8 cellular contexts compared by ENCODE assay signal in the genomic region with DNA sequence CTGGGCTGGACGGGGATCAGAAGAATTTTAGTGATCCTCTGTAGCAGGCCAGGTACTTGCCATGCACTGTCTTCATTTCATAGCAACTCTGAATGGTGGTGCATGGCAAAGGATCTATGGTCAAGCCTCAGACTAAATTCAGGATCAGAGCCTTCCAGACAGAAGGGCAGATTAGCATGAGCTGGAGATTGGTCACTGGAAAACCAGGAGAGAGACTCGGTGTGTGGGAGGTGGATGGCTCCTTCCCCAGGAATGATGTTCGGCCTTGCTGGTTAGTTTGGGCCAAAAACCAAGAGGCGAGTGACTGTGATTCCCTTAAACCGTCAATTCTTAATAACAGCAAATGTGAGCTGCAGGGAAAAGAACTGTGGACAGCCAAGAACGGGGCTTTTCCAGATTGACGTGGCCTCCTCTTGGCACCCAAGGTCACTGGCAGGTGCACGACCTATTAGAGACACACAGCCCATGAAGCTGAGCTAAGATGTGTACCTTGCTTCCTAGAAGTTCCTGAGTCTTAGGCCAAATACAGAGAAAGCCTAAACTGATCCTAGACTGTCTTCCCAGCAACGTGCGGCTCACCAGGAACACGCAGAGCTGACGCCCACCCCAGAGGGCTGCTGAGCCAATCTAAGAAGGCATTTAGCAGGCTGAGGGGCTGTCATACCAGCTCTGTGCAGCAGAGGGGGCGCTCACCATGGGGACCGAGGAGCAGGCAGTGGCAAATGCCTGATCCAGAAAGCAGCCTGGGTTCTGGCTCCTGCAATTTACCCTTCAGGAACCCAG. TPM values are rescaled to one million over a fixed set of nuclear protein-coding genes. Genes with fewer than 3 reads are reported as not detected.
DNase-seq lines count a peak whose midpoint lies in the region; ATAC-seq and TF ChIP-seq lines count a peak whose summit lies in the region.

No MANE protein-coding gene starts in this region.

- TF ChIP-seq CTCF in BJ (IDR thresholded peaks at IDR 0.05; ENCODE audit: insufficient read depth, low read depth, low read length) = peak; percentile 94
- TF ChIP-seq CTCF in H9 (conservative IDR thresholded peaks at IDR 0.05) = peak; percentile 87
- TF ChIP-seq CTCF in PC-9 (conservative IDR thresholded peaks at IDR 0.05) = peak; percentile 89
- TF ChIP-seq CTCF in stomach (IDR thresholded peaks at IDR 0.05) = peak in 5 of 7 experiments; percentile 83 to 96 (median 86)

- TF ChIP-seq POLR2A in stomach (IDR thresholded peaks at IDR 0.05) = no peak

- WGBS in H9 (ENCODE audit: extremely low coverage, insufficient read length, low lambda C conversion rate) = no CpG with 5 or more reads among the region's 14 CpGs
- no CpG with 5 or more reads among the region's 14 CpGs for WGBS in neuronal stem cell (ENCODE audit: extremely low coverage in 2 of 2, insufficient read length in 2 of 2, insufficient replicate concordance in 1 of 2), 2 donors
- WGBS in stomach, 5 donors = 49 to 55% (median 52%) methylated on average over 14 of the region's 14 CpGs

- no peak overlapping the region for H3K14ac ChIP-seq in H9 (ENCODE audit: insufficient read depth, low read length)
- H3K14ac ChIP-seq in neuronal stem cell (ENCODE audit: low read length) = no peak overlapping the region

- no peaks in the 10 kb centered on the region for H3F3A ChIP-seq in PC-9 (ENCODE audit: insufficient read depth, low read depth)

- no peak overlapping the region for H3K9ac ChIP-seq in H9 (ENCODE audit: extremely low read depth, insufficient read length, low read length)
- no peak overlapping the region for H3K9ac ChIP-seq in neuronal stem cell (ENCODE audit: low read depth, low read length, poor library complexity)

- CTCF ChIA-PET in BJ (lab: Yijun Ruan, JAX) = interaction anchor here (0.7 to 7.0 kb wide), 29 partner anchors 9 to 357 kb away, joined by 3 to 61 read pairs (median 5); a partner anchor contains a TSS
- CTCF ChIA-PET in PC-9 (lab: Charles Lee) = interaction anchor here (0.8 to 1.4 kb wide), 5 partner anchors 9 to 213 kb away, joined by 3 to 5 read pairs (median 4); no protein-coding TSS in a partner anchor

- H3K27me3 ChIP-seq in BJ (ENCODE audit: control insufficient read depth, insufficient read depth, low read length) (no peaks in the 10 kb centered on the region), H9 (ENCODE audit: insufficient read depth, low read length) (no peaks in the 10 kb centered on the region), PC-9 (ENCODE audit: insufficient read depth, low read depth) (no peaks in the 10 kb centered on the region), neuronal stem cell (ENCODE audit: control insufficient read depth in 3 of 3, insufficient read depth in 3 of 3, low read depth in 1 of 3, low read length in 3 of 3) (no peaks in the 10 kb centered on the region), stomach (no peaks in the 10 kb centered on the region)

- no peak overlapping the region for H3K56ac ChIP-seq in H9 (ENCODE audit: insufficient read length, low read depth, low read length)

- peaks cover 0 to 11% of the 10 kb centered on the region in 2 experiments; a peak in 2 of 4 replicates for H3K4me1 Mint-ChIP-seq in H9

- H2AFZ ChIP-seq in H9 (ENCODE audit: low read length) (no peak overlapping the region), PC-9 (no peak overlapping the region), neuronal stem cell (ENCODE audit: low read length) (no peak overlapping the region)

- H2BK15ac ChIP-seq in H9 (ENCODE audit: low read depth, low read length) = no peak overlapping the region
- H2BK15ac ChIP-seq in neuronal stem cell (ENCODE audit: low read length) = no peak overlapping the region

- H2AK5ac ChIP-seq in H9 (ENCODE audit: insufficient read length, low read length) (no peak overlapping the region), neuronal stem cell (ENCODE audit: low read depth, low read length) (no peak overlapping the region)

- H3K9me2 ChIP-seq in PC-9 (ENCODE audit: insufficient read depth) = no peaks in the 10 kb centered on the region

- no peaks in the 10 kb centered on the region for H3K9me3 Mint-ChIP-seq in H9

- H3K18ac ChIP-seq in H9 (ENCODE audit: insufficient read length, low read depth, low read length) (no peak overlapping the region), neuronal stem cell (ENCODE audit: low read length) (no peak overlapping the region)

- no peak for TF ChIP-seq EP300 in stomach (IDR thresholded peaks at IDR 0.05)

- DNase-seq in BJ (ENCODE audit: low read depth) (peak; percentile 16), H9 (peak; percentile 85), PC-9 (peak in 1 of 2 experiments; percentile 62), fibroblast of gingiva (ENCODE audit: low read depth) (peak; percentile 58), neuronal stem cell (ENCODE audit: low spot score) (peak; percentile 64), stomach (peak; percentile 78)
- DNase-seq in activated T-cell treated with anti-CD3 and anti-CD28 coated beads, Interleukin-2, amount 50 U/mL, for 1 hour = peak; percentile 81

- H3K4ac ChIP-seq in H9 (ENCODE audit: low read depth, low read length) = no peak overlapping the region
- no peak overlapping the region for H3K4ac ChIP-seq in neuronal stem cell (ENCODE audit: low read length)

- H2BK20ac ChIP-seq in H9 (ENCODE audit: low read depth, low read length, poor library complexity, severe bottlenecking) = no peak overlapping the region

- H3K36me3 ChIP-seq in BJ (ENCODE audit: control insufficient read depth, insufficient read depth, low read length) (no peaks in the 10 kb centered on the region; the same call in 1 of the 2 replicates), PC-9 (ENCODE audit: low read depth) (no peaks in the 10 kb centered on the region), neuronal stem cell (replicated peaks in 1 of 2; ENCODE audit: control insufficient read depth in 2 of 2, insufficient read depth in 2 of 2, low read length in 2 of 2) (peaks cover 4 to 7% of the 10 kb centered on the region in 2 donors), stomach (peaks cover 0 to 59% (median 31%) of the 10 kb centered on the region in 4 donors)

- no peak overlapping the region for H3K4me3 Mint-ChIP-seq in H9

- no peak overlapping the region for H2BK12ac ChIP-seq in H9 (ENCODE audit: insufficient read length, low read depth, low read length)
- H2BK12ac ChIP-seq in neuronal stem cell (ENCODE audit: low read length) = no peak overlapping the region

- H4K20me1 ChIP-seq in H9 (ENCODE audit: control insufficient read depth, insufficient read depth, insufficient read length) (no peaks in the 10 kb centered on the region), PC-9 (ENCODE audit: insufficient read depth) (no peaks in the 10 kb centered on the region)

- H4K91ac ChIP-seq in H9 (ENCODE audit: insufficient read length, low read depth, low read length) (no peak overlapping the region), neuronal stem cell (ENCODE audit: low read depth, low read length, poor library complexity) (no peak overlapping the region)

- no peak for ATAC-seq in GM19324 (IDR thresholded peaks at IDR 0.05; ENCODE audit: low FRiP score, unreplicated experiment)

- H3K4me1 ChIP-seq in H9 (ENCODE audit: insufficient read depth, low read length) = no peaks in the 10 kb centered on the region
- H3K4me1 ChIP-seq in PC-9 (replicated peaks; ENCODE audit: insufficient read depth) = no peaks in the 10 kb centered on the region
- no peaks in the 10 kb centered on the region for H3K4me1 ChIP-seq in neuronal stem cell (ENCODE audit: control insufficient read depth in 2 of 2, insufficient read depth in 1 of 2, low read depth in 1 of 2, low read length in 2 of 2)
- H3K4me1 ChIP-seq in stomach = no peaks in the 10 kb centered on the region

- H3K79me1 ChIP-seq in H9 (ENCODE audit: insufficient read depth, low read depth, low read length, poor library complexity, severe bottlenecking) = no peaks in the 10 kb centered on the region
- H3K79me1 ChIP-seq in neuronal stem cell (ENCODE audit: low read depth, low read length) = peaks cover 5% of the 10 kb centered on the region

- H3K23me2 ChIP-seq in H9 (ENCODE audit: insufficient read length, low read depth, low read length, poor library complexity, severe bottlenecking) = no peaks in the 10 kb centered on the region

- no peak overlapping the region for H3T11ph ChIP-seq in H9 (ENCODE audit: low read length)

- no peak overlapping the region for H2BK120ac ChIP-seq in H9 (ENCODE audit: low read depth, low read length, poor library complexity, severe bottlenecking)
- H2BK120ac ChIP-seq in neuronal stem cell (ENCODE audit: low read depth, low read length) = no peak overlapping the region

- H3K27me3 Mint-ChIP-seq in H9 (ENCODE audit: low read depth) = no peaks in the 10 kb centered on the region

- H4K8ac ChIP-seq in H9 (replicated peaks; ENCODE audit: insufficient read length, low read depth, low read length) = no peak overlapping the region
- H4K8ac ChIP-seq in neuronal stem cell (ENCODE audit: low read depth, low read length) = no peak overlapping the region

- H3K4me2 ChIP-seq in H9 (ENCODE audit: insufficient read depth, insufficient read length, low read length) (no peak overlapping the region), PC-9 (no peak overlapping the region), neuronal stem cell (ENCODE audit: insufficient read depth, low read length, poor library complexity, severe bottlenecking) (no peak overlapping the region)

- H3K79me2 ChIP-seq in H9 (ENCODE audit: insufficient read depth, low read length) (no peaks in the 10 kb centered on the region), PC-9 (ENCODE audit: low read depth) (no peaks in the 10 kb centered on the region)

- no peak overlapping the region for H3K4me3 ChIP-seq in BJ (ENCODE audit: low read depth, low read length)
- no peak overlapping the region for H3K4me3 ChIP-seq in PC-9
- no peak overlapping the region for H3K4me3 ChIP-seq in neuronal stem cell (ENCODE audit: low read length in 2 of 2)
- no peak overlapping the region for H3K4me3 ChIP-seq in stomach

- no peak overlapping the region for H3K23ac ChIP-seq in H9 (ENCODE audit: insufficient read length, low read depth, low read length)
- H3K23ac ChIP-seq in neuronal stem cell (ENCODE audit: low read depth, low read length, poor library complexity) = no peak overlapping the region

- POLR2A ChIA-PET in BJ (lab: Charles Lee) = no interaction called here
- POLR2A ChIA-PET in PC-9 (lab: Charles Lee; ENCODE audit: unreplicated experiment) = no interaction called here

- H3K27ac Mint-ChIP-seq in H9 = no peak overlapping the region

- intact Hi-C loops in PC-9 (cut with micrococcal nuclease; ENCODE audit: unreplicated experiment) (loop anchor here (1.0 kb wide), 3 partner anchors 212 to 357 kb away; no protein-coding TSS in a partner anchor), stomach (cut with DNase I; ENCODE audit: low total_unique reads) (no loop called here)

- H4K5ac ChIP-seq in H9 (ENCODE audit: insufficient read length, low read depth, low read length) = no peak overlapping the region

- no peaks in the 10 kb centered on the region for H3K9me3 ChIP-seq in H9 (ENCODE audit: control insufficient read depth, low read depth, low read length)
- H3K9me3 ChIP-seq in PC-9 (ENCODE audit: insufficient read depth, low read depth) = no peaks in the 10 kb centered on the region
- no peaks in the 10 kb centered on the region for H3K9me3 ChIP-seq in neuronal stem cell (replicated peaks in 1 of 2; ENCODE audit: control insufficient read depth in 2 of 2, insufficient read depth in 1 of 2, low read depth in 1 of 2, low read length in 2 of 2)
- no peaks in the 10 kb centered on the region for H3K9me3 ChIP-seq in stomach

- H2BK5ac ChIP-seq in H9 (ENCODE audit: insufficient read length, low read length) (no peak overlapping the region), neuronal stem cell (ENCODE audit: low read length) (peak overlapping the region; percentile 57)

- no peak overlapping the region for H3K27ac ChIP-seq in H9 (ENCODE audit: insufficient read length, low read depth, low read length)
- H3K27ac ChIP-seq in PC-9 = no peak overlapping the region
- H3K27ac ChIP-seq in neuronal stem cell (replicated peaks; ENCODE audit: low read length) = no peak overlapping the region
- no peak overlapping the region for H3K27ac ChIP-seq in stomach

- no TSS peak for BruUV-seq in PC-9 (replicated peaks; lab: Mats Ljungman, UMichigan)

- H3K36me3 Mint-ChIP-seq in H9 (ENCODE audit: insufficient read depth in 1 of 3, low read depth in 3 of 3) = peaks cover 4 to 21% (median 12%) of the 10 kb centered on the region in 3 experiments; a peak in 5 of 7 replicates

RNA-seq across cellular contexts. Expression of a gene that starts 18.5 kb away (rescaled TPM):
- polyA plus RNA-seq in BJ (2011; rRNA removed) = 18.1 and 36.6 TPM in 2 replicates
- polyA minus RNA-seq in BJ (2011; rRNA and poly(A)+ RNA removed) = 11.5 and 18.8 TPM in 2 replicates
- total RNA-seq in H9 (2021) = 26.1 TPM in 2 replicates
- total RNA-seq in PC-9 (2021) = 15.0 and 19.4 TPM in 2 replicates
- polyA plus RNA-seq in neuronal stem cell (2013, experiment 1 of 2) = 11.9 TPM
- polyA plus RNA-seq in neuronal stem cell (2013, experiment 2 of 2) = 11.5 TPM
- 10 to 100 TPM in 1 of 5 donors, 1 to 10 TPM in 4; 3.5 to 11.0 (median 7.6) TPM for total RNA-seq in stomach
- 10 to 100 TPM in 2 of 3 donors, 1 to 10 TPM in 1; 6.7 to 16.0 (median 11.1) TPM for polyA plus RNA-seq in stomach

RNA-seq across cellular contexts. Expression of a gene that starts 24.4 kb away (rescaled TPM):
- polyA plus RNA-seq in BJ (2011; rRNA removed) = not detected in 2 replicates
- polyA minus RNA-seq in BJ (2011; rRNA and poly(A)+ RNA removed) = not detected in 2 replicates
- total RNA-seq in H9 (2021) = not detected in 2 replicates
- not detected in 2 replicates for total RNA-seq in PC-9 (2021)
- polyA plus RNA-seq in neuronal stem cell (2013, experiment 1 of 2) = not detected
- polyA plus RNA-seq in neuronal stem cell (2013, experiment 2 of 2) = not detected
- total RNA-seq in stomach = 1 to 10 TPM in 1 of 5 donors, not detected in 4; 9.9 TPM
- polyA plus RNA-seq in stomach = not detected
